In the genomic region with DNA sequence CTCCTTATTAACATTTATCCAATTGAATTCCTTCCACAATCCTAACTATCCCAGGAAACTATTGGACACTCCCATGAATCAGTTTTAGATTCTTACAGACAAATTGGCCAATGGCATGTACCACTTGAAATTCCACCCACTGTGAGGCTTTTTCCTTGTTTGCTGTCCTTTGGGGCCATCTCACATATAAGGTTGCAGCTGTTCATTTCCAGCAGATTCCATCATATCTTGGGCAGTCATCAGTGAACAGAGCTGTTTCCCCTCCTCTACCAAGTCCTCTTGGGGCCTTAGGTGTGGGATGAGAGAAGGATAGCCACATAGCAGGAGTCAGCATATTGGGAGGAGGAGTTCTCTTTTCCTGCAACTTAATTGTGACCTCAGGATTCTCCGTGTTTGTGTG, we compare ENCODE assay signal across 19 cellular contexts.
"Had no signal": no experiment of that assay in that cellular context is flagged by ENCODE, and none has a peak within 500 bp of the region (broad histone marks: within the 10 kb centered on the region; RNA-seq: fewer than 3 reads in every experiment).

No MANE protein-coding gene starts in this region.

- H3K27ac ChIP-seq: gastrocnemius medialis, parathyroid adenoma, skin epidermis, tibial nerve had no signal

- H3K27me3 Mint-ChIP-seq: activated CD4-positive, alpha-beta memory T cell treated with anti-CD3 and anti-CD28 coated beads, Interleukin-2, amount 10 ng/mL, durations not matched to agents 7 days and 5 days; activated CD4-positive, alpha-beta T cell treated with anti-CD3 and anti-CD28 coated beads for 36 hours; activated naive CD4-positive, alpha-beta T cell treated with anti-CD3 and anti-CD28 coated beads, Interleukin-2, amount 50 U/mL, for 24 hours; naive thymus-derived CD4-positive, alpha-beta T cell had no signal

- H3K79me2 ChIP-seq: parathyroid adenoma had no signal

- H3K36me3 Mint-ChIP-seq: activated naive CD4-positive, alpha-beta T cell treated with anti-CD3 and anti-CD28 coated beads, Interleukin-2, amount 50 U/mL, for 24 hours; naive thymus-derived CD4-positive, alpha-beta T cell had no signal

- ATAC-seq: activated CD4-positive, alpha-beta T cell treated with anti-CD3 and anti-CD28 coated beads for 36 hours; activated T-cell treated with anti-CD3 and anti-CD28 coated beads, Interleukin-2, amount 50 U/mL, for 4 hours; gastrocnemius medialis; left lobe of liver; naive thymus-derived CD4-positive, alpha-beta T cell had no signal

- H3K27me3 ChIP-seq: gastrocnemius medialis, tibial nerve had no signal

- H3K4me1 Mint-ChIP-seq: activated CD4-positive, alpha-beta memory T cell treated with anti-CD3 and anti-CD28 coated beads, Interleukin-2, amount 10 ng/mL, durations not matched to agents 7 days and 5 days; activated CD4-positive, alpha-beta T cell treated with anti-CD3 and anti-CD28 coated beads for 36 hours; activated naive CD4-positive, alpha-beta T cell treated with anti-CD3 and anti-CD28 coated beads, Interleukin-2, amount 50 U/mL, for 24 hours; naive thymus-derived CD4-positive, alpha-beta T cell had no signal

- H3K36me3 ChIP-seq: gastrocnemius medialis, tibial nerve had no signal

- DNase-seq: activated CD4-positive, alpha-beta memory T cell treated with anti-CD3 and anti-CD28 coated beads, Interleukin-2, amount 10 ng/mL, durations not matched to agents 7 days and 5 days; activated CD4-positive, alpha-beta T cell treated with anti-CD3 and anti-CD28 coated beads for 36 hours; activated effector memory CD4-positive, alpha-beta T cell treated with anti-CD3 and anti-CD28 coated beads, Interleukin-2, amount 50 U/mL, for 16 hours; activated T-cell treated with anti-CD3 and anti-CD28 coated beads, Interleukin-2, amount 50 U/mL, for 4 hours; central memory CD4-positive, alpha-beta T cell; effector memory CD4-positive, alpha-beta T cell; gastrocnemius medialis; islet precursor cell; naive thymus-derived CD4-positive, alpha-beta T cell; retina; stimulated activated CD4-positive, alpha-beta T cell treated with anti-CD3 and anti-CD28 coated beads, Interleukin-4, amount 100 ng/mL, for 24 hours; stimulated activated naive CD4-positive, alpha-beta T cell; substantia nigra; T-helper 2 cell had no signal

- H3K9me3 Mint-ChIP-seq: activated CD4-positive, alpha-beta memory T cell treated with anti-CD3 and anti-CD28 coated beads, Interleukin-2, amount 10 ng/mL, durations not matched to agents 7 days and 5 days; activated naive CD4-positive, alpha-beta T cell treated with anti-CD3 and anti-CD28 coated beads, Interleukin-2, amount 50 U/mL, for 24 hours; activated T-cell treated with anti-CD3 and anti-CD28 coated beads, Interleukin-2, amount 50 U/mL, for 4 hours; naive thymus-derived CD4-positive, alpha-beta T cell had no signal

- H2AFZ ChIP-seq: parathyroid adenoma had no signal

- H3K9ac ChIP-seq: parathyroid adenoma had no signal

- H3K4me1 ChIP-seq: gastrocnemius medialis, parathyroid adenoma, tibial nerve had no signal

- H3K9me3 ChIP-seq: gastrocnemius medialis, tibial nerve had no signal

- H3K4me3 Mint-ChIP-seq: activated CD4-positive, alpha-beta memory T cell treated with anti-CD3 and anti-CD28 coated beads, Interleukin-2, amount 10 ng/mL, durations not matched to agents 7 days and 5 days; activated CD4-positive, alpha-beta T cell treated with anti-CD3 and anti-CD28 coated beads for 36 hours; activated naive CD4-positive, alpha-beta T cell treated with anti-CD3 and anti-CD28 coated beads, Interleukin-2, amount 50 U/mL, for 24 hours; activated T-cell treated with anti-CD3 and anti-CD28 coated beads, Interleukin-2, amount 50 U/mL, for 4 hours; naive thymus-derived CD4-positive, alpha-beta T cell had no signal

- H3K27ac Mint-ChIP-seq: activated CD4-positive, alpha-beta memory T cell treated with anti-CD3 and anti-CD28 coated beads, Interleukin-2, amount 10 ng/mL, durations not matched to agents 7 days and 5 days; activated CD4-positive, alpha-beta T cell treated with anti-CD3 and anti-CD28 coated beads for 36 hours; activated naive CD4-positive, alpha-beta T cell treated with anti-CD3 and anti-CD28 coated beads, Interleukin-2, amount 50 U/mL, for 24 hours; naive thymus-derived CD4-positive, alpha-beta T cell had no signal

- H3K4me3 ChIP-seq: gastrocnemius medialis, skin epidermis, tibial nerve had no signal
